ENCODE assay signal across 16 cellular contexts in the genomic region with DNA sequence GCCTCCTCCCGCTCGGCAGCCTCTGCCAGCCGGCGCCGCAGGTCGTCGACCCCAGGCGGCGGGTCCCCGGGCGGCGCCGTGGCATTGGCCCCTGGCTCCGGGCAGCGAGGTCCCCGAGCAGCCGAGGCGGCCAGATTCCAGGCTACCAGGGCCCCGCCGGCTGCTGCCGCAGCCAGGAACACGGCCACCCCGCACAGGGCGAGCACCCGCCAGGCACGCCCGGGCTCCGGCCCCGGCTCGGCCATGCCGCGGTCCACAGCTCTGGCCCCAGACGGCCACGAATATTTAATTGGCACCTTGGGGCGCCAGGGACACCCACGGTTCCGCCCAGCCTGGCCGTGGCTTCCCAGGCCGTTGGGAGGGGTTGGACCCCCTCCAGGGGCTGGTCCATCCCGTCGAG. TPM values are rescaled to one million over a fixed set of nuclear protein-coding genes. Genes with fewer than 3 reads are reported as not detected.
A peak's percentile ranks its signal among the peaks of the same experiment; 100 is the strongest.
DNase-seq lines count a peak whose midpoint lies in the region; ATAC-seq and TF ChIP-seq lines count a peak whose summit lies in the region.
"Had no signal": no experiment of that assay in that cellular context is flagged by ENCODE, and none has a peak within 500 bp of the region (broad histone marks: within the 10 kb centered on the region; RNA-seq: fewer than 3 reads in every experiment).

A gene with protein sequence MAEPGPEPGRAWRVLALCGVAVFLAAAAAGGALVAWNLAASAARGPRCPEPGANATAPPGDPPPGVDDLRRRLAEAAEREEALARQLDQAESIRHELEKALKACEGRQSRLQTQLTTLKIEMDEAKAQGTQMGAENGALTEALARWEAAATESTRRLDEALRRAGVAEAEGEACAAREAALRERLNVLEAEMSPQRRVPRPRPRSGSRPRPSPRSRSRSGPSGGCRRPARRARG (minus strand): TSS at position 283 of the 400 bp plus-strand sequence. CDS start 38 bp downstream, at position 245.

- intact Hi-C loops in activated CD4-positive, alpha-beta T cell treated with anti-CD3 and anti-CD28 coated beads, Interleukin-2, amount 10 ng/mL, durations not matched to agents 24 days and 14 days (cut with micrococcal nuclease) = loop anchor here (10.0 kb wide), 1 partner anchor 319 kb away; the partner anchor contains the start of genes HAUS8 and MYO9B

- H3K9ac ChIP-seq in GM23248 (no peak within 1 kb of the TSS), smooth muscle cell (ENCODE audit: low read depth) (no peak within 1 kb of the TSS)

- in situ Hi-C loops in GM23248 (cut with MboI) = no loop called here

- H3K9me3 ChIP-seq in GM23248 (ENCODE audit: low read depth) (no peaks in the 10 kb centered on the region), neutrophil (no peaks in the 10 kb centered on the region), smooth muscle cell (replicated peaks; ENCODE audit: low read depth) (no peaks in the 10 kb centered on the region)

- TF ChIP-seq CTCF in neutrophil (IDR thresholded peaks at IDR 0.05) = no peak
- no peak for TF ChIP-seq CTCF in smooth muscle cell (IDR thresholded peaks at IDR 0.05; ENCODE audit: borderline replicate concordance, insufficient read depth, poor library complexity, severe bottlenecking)

- H3K27ac ChIP-seq in GM23248 = no peak within 1 kb of the TSS
- peak within 1 kb of the TSS; percentile 5 for H3K27ac ChIP-seq in neutrophil
- no peak within 1 kb of the TSS for H3K27ac ChIP-seq in smooth muscle cell (ENCODE audit: low read depth)
- H3K27ac ChIP-seq: dorsolateral prefrontal cortex, SJSA1 had no signal

- H3K4me3 Mint-ChIP-seq in activated CD4-positive, alpha-beta T cell treated with anti-CD3 and anti-CD28 coated beads, Interleukin-2, amount 10 ng/mL, durations not matched to agents 24 days and 14 days = peak within 1 kb of the TSS; percentile 55
- H3K4me3 Mint-ChIP-seq in activated naive CD8-positive, alpha-beta T cell treated with anti-CD3 and anti-CD28 coated beads, Interleukin-2, amount 50 U/mL, for 24 hours = peak within 1 kb of the TSS; percentile 34

- no peak for DNase-seq in activated CD4-positive, alpha-beta T cell treated with anti-CD3 and anti-CD28 coated beads, Interleukin-2, amount 10 ng/mL, durations not matched to agents 24 days and 14 days
- DNase-seq in activated CD4-positive, alpha-beta T cell treated with anti-CD3 and anti-CD28 coated beads, Interleukin-2, amount 50 U/mL, for 48 hours = no peak
- DNase-seq in GM23248 = peak; percentile 14
- no peak for DNase-seq in activated naive CD8-positive, alpha-beta T cell treated with anti-CD3 and anti-CD28 coated beads, Interleukin-2, amount 50 U/mL, for 24 hours
- DNase-seq in smooth muscle cell (lab: John Stamatoyannopoulos, UW; ENCODE audit: unreplicated experiment) = no peak
- no peak for DNase-seq in globus pallidus (ENCODE audit: low spot score)
- DNase-seq: COR-L47; dorsolateral prefrontal cortex; hippocampal formation; NCI-H345; stimulated activated CD4-positive, alpha-beta T cell treated with anti-CD3 and anti-CD28 coated beads, Interleukin-2, amount 100 ng/mL, for 48 hours had no signal

- H3K27me3 Mint-ChIP-seq in activated CD4-positive, alpha-beta T cell treated with anti-CD3 and anti-CD28 coated beads, Interleukin-2, amount 10 ng/mL, durations not matched to agents 24 days and 14 days = peaks cover 15% of the 10 kb centered on the region
- peaks cover 3% of the 10 kb centered on the region for H3K27me3 Mint-ChIP-seq in activated naive CD8-positive, alpha-beta T cell treated with anti-CD3 and anti-CD28 coated beads, Interleukin-2, amount 50 U/mL, for 24 hours

- H4K20me1 ChIP-seq in GM23248 (ENCODE audit: insufficient read depth) (no peaks in the 10 kb centered on the region), smooth muscle cell (ENCODE audit: low read depth) (no peaks in the 10 kb centered on the region)

- no peak for ATAC-seq in activated naive CD8-positive, alpha-beta T cell treated with anti-CD3 and anti-CD28 coated beads, Interleukin-2, amount 50 U/mL, for 24 hours
- no peak for ATAC-seq in HG03280 (IDR thresholded peaks at IDR 0.05; ENCODE audit: unreplicated experiment)
- ATAC-seq: A549 had no signal

- peak within 1 kb of the TSS; percentile 55 for H3K27ac Mint-ChIP-seq in activated CD4-positive, alpha-beta T cell treated with anti-CD3 and anti-CD28 coated beads, Interleukin-2, amount 10 ng/mL, durations not matched to agents 24 days and 14 days
- H3K27ac Mint-ChIP-seq in activated naive CD8-positive, alpha-beta T cell treated with anti-CD3 and anti-CD28 coated beads, Interleukin-2, amount 50 U/mL, for 24 hours = peak within 1 kb of the TSS; percentile 46

- H3K4me2 ChIP-seq in GM23248 (ENCODE audit: unreplicated experiment) (no peak within 1 kb of the TSS), smooth muscle cell (no peak within 1 kb of the TSS)

- no peaks in the 10 kb centered on the region for H3K9me2 ChIP-seq in GM23248 (ENCODE audit: insufficient read depth)

- H3K36me3 ChIP-seq in GM23248 (ENCODE audit: low read depth) (no peaks in the 10 kb centered on the region), neutrophil (peaks cover 8% of the 10 kb centered on the region), smooth muscle cell (ENCODE audit: low read depth) (no peaks in the 10 kb centered on the region)
- H3K36me3 ChIP-seq: SJSA1 had no signal

- peaks cover 18% of the 10 kb centered on the region for H3K36me3 Mint-ChIP-seq in activated CD4-positive, alpha-beta T cell treated with anti-CD3 and anti-CD28 coated beads, Interleukin-2, amount 10 ng/mL, durations not matched to agents 24 days and 14 days (ENCODE audit: low read depth)
- peaks cover 2% of the 10 kb centered on the region for H3K36me3 Mint-ChIP-seq in activated naive CD8-positive, alpha-beta T cell treated with anti-CD3 and anti-CD28 coated beads, Interleukin-2, amount 50 U/mL, for 24 hours (ENCODE audit: low read depth)

- no peaks in the 10 kb centered on the region for H3K9me3 Mint-ChIP-seq in activated CD4-positive, alpha-beta T cell treated with anti-CD3 and anti-CD28 coated beads, Interleukin-2, amount 10 ng/mL, durations not matched to agents 24 days and 14 days
- H3K9me3 Mint-ChIP-seq in activated naive CD8-positive, alpha-beta T cell treated with anti-CD3 and anti-CD28 coated beads, Interleukin-2, amount 50 U/mL, for 24 hours = no peaks in the 10 kb centered on the region

- H3K27me3 ChIP-seq in GM23248 (replicated peaks; ENCODE audit: insufficient read depth) (no peaks in the 10 kb centered on the region; the same call in 1 of the 2 replicates), neutrophil (peaks cover 43% of the 10 kb centered on the region), smooth muscle cell (ENCODE audit: low read depth) (no peaks in the 10 kb centered on the region)

- H3K4me1 ChIP-seq in GM23248 (ENCODE audit: insufficient read depth) (no peaks in the 10 kb centered on the region), neutrophil (ENCODE audit: control insufficient read depth in 1 of 2, insufficient read depth in 1 of 2, low read depth in 1 of 2, low read length in 1 of 2) (peaks cover 23 to 26% of the 10 kb centered on the region in 2 experiments), smooth muscle cell (ENCODE audit: low read depth) (peaks cover 7% of the 10 kb centered on the region)

- peaks cover 20% of the 10 kb centered on the region for H3K4me1 Mint-ChIP-seq in activated CD4-positive, alpha-beta T cell treated with anti-CD3 and anti-CD28 coated beads, Interleukin-2, amount 10 ng/mL, durations not matched to agents 24 days and 14 days
- H3K4me1 Mint-ChIP-seq in activated naive CD8-positive, alpha-beta T cell treated with anti-CD3 and anti-CD28 coated beads, Interleukin-2, amount 50 U/mL, for 24 hours = peaks cover 27% of the 10 kb centered on the region

- peak within 1 kb of the TSS; percentile 66 for H2AFZ ChIP-seq in GM23248
- H2AFZ ChIP-seq in smooth muscle cell (ENCODE audit: low read depth) = no peak within 1 kb of the TSS

- H3K79me2 ChIP-seq in GM23248 (ENCODE audit: insufficient read depth) (no peaks in the 10 kb centered on the region), smooth muscle cell (ENCODE audit: low read depth) (no peaks in the 10 kb centered on the region)

- no peak within 1 kb of the TSS for H3K4me3 ChIP-seq in GM23248
- H3K4me3 ChIP-seq in neutrophil (ENCODE audit: low read depth in 1 of 2, low read length in 1 of 2) = no peak within 1 kb of the TSS
- H3K4me3 ChIP-seq in smooth muscle cell = no peak within 1 kb of the TSS
- H3K4me3 ChIP-seq: A549, dorsolateral prefrontal cortex, SJSA1 had no signal

- H3F3A ChIP-seq in GM23248 (ENCODE audit: insufficient read depth) (peaks cover 8% of the 10 kb centered on the region; the same call in 1 of the 2 replicates), smooth muscle cell (ENCODE audit: low read depth) (no peaks in the 10 kb centered on the region)

- 10 to 11% methylated on average over 41 of the region's 41 CpGs for WGBS in GM23248 (ENCODE audit: low coverage in 1 of 2, low lambda C conversion rate in 2 of 2, missing lambda C conversion rate in 2 of 2), 2 experiments
- WGBS in smooth muscle cell (ENCODE audit: low lambda C conversion rate) = 94% methylated on average over 41 of the region's 41 CpGs

RNA-seq across cellular contexts. Expression of the gene that starts here (rescaled TPM):
- total RNA-seq in activated CD4-positive, alpha-beta T cell treated with anti-CD3 and anti-CD28 coated beads, Interleukin-2, amount 10 ng/mL, durations not matched to agents 24 days and 14 days = 2.6 and 3.1 TPM in 2 replicates
- not detected in 2 replicates for total RNA-seq in GM23248 (2014; rRNA removed; shearing (Covaris generic))
- polyA plus RNA-seq in GM23248 (2016; fragmentation: Nextera tagmentation; extraction: Ambion mirVana) = not detected in 2 replicates
- total RNA-seq in smooth muscle cell = not detected in 2 replicates
- not detected in 2 replicates for polyA plus RNA-seq in smooth muscle cell
- total RNA-seq: myocyte, SJSA1 had no signal
- polyA plus RNA-seq: A549 had no signal

Comparison
In these comparisons a context has a peak if more than half of its experiments do, and no peak if none do; other contexts are left out.
1. Peak in DNase-seq in GM23248; RNA of the gene not detected or under 1 TPM.